ENCODE assay signal across 22 cellular contexts in genomic region chr12:89395712-89396111, GRCh38.
"Had no signal": no experiment of that assay in that cellular context is flagged by ENCODE, and none has a peak within 500 bp of the region (broad histone marks: within the 10 kb centered on the region; RNA-seq: fewer than 3 reads in every experiment).

No MANE protein-coding gene starts in this region.

- H3K4me2 ChIP-seq: KMS-11 had no signal

- H3K4me3 Mint-ChIP-seq: activated CD4-positive, alpha-beta memory T cell treated with anti-CD3 and anti-CD28 coated beads, Interleukin-2, amount 10 ng/mL, durations not matched to agents 7 days and 5 days; activated CD4-positive, alpha-beta T cell treated with anti-CD3 and anti-CD28 coated beads for 36 hours had no signal

- ATAC-seq: activated CD4-positive, alpha-beta T cell treated with anti-CD3 and anti-CD28 coated beads for 36 hours had no signal

- H3K27ac Mint-ChIP-seq: activated CD4-positive, alpha-beta memory T cell treated with anti-CD3 and anti-CD28 coated beads, Interleukin-2, amount 10 ng/mL, durations not matched to agents 7 days and 5 days; activated CD4-positive, alpha-beta T cell treated with anti-CD3 and anti-CD28 coated beads for 36 hours had no signal

- H3K27ac ChIP-seq: brain microvascular endothelial cell, KMS-11, VCaP had no signal

- DNase-seq: activated CD4-positive, alpha-beta memory T cell treated with anti-CD3 and anti-CD28 coated beads, Interleukin-2, amount 10 ng/mL, durations not matched to agents 7 days and 5 days; activated CD4-positive, alpha-beta T cell treated with anti-CD3 and anti-CD28 coated beads for 36 hours; activated CD4-positive, alpha-beta T cell treated with anti-CD3 and anti-CD28 coated beads, Interleukin-2, amount 50 U/mL, for 1 hour; activated naive CD4-positive, alpha-beta T cell treated with anti-CD3 and anti-CD28 coated beads, Interleukin-2, amount 50 U/mL, for 16 hours; activated T-cell treated with anti-CD3 and anti-CD28 coated beads for 4 hours; amygdala; brain microvascular endothelial cell; cerebellar nuclear complex; NCI-H1092; NCI-H1417; NCI-H2029; NCI-H2107; NCI-H345; NCI-H510A; NCI-H526 treated with DMSO at 0.1 percent for 48 hours; NCI-H82; SIG-M5; T-helper 2 cell; T1000 had no signal

- H3K9ac ChIP-seq: KMS-11 had no signal

- H3K27me3 Mint-ChIP-seq: activated CD4-positive, alpha-beta memory T cell treated with anti-CD3 and anti-CD28 coated beads, Interleukin-2, amount 10 ng/mL, durations not matched to agents 7 days and 5 days; activated CD4-positive, alpha-beta T cell treated with anti-CD3 and anti-CD28 coated beads for 36 hours had no signal

- H3K27me3 ChIP-seq: brain microvascular endothelial cell, cardiac muscle cell had no signal
